8 cellular contexts compared by ENCODE assay signal in the genomic region with DNA sequence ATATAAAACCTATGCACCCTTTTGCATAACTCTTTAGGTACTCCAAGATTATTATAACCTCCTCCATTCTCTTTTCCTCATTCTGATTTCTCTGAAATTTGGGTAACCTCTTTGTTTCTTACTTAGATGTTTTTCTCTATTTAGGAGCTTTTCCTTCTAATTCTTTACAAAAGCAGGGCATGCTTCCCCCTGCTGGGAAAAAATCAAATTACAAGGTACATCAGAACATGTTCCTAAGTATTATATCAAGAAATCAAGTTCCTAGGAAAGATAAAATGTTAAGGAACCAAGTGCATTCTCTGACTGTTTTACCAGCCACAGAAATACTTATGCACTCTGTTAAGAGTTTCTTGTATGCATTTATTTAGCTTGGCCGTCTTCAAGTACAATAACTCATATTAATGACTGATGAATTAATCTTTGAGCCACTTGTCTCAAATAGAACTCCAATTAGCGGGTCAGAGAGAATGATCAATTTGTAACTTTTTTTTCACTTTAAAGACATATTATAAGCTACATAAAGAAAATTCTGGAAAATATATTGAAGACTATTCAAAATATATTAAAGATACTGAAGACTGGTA. TPM values are rescaled to one million over a fixed set of nuclear protein-coding genes. Genes with fewer than 3 reads are reported as not detected.
DNase-seq lines count a peak whose midpoint lies in the region; ATAC-seq, FAIRE-seq and TF ChIP-seq lines count a peak whose summit lies in the region.

No MANE protein-coding gene starts in this region.

- peak; percentile 36 for DNase-seq in MM.1S
- no peak for DNase-seq in GM12878 (ENCODE audit: low read depth, low spot score)
- peak; percentile 43 for DNase-seq in mesenchymal stem cell
- DNase-seq in T-helper 9 cell = no peak
- DNase-seq in NCI-H187 treated with DMSO at 0.1 percent for 48 hours (lab: John Stamatoyannopoulos, UW) = no peak
- DNase-seq in activated CD8-positive, alpha-beta memory T cell treated with anti-CD3 and anti-CD28 coated beads, Interleukin-2, amount 50 U/mL, for 4 hours = no peak

- no peak overlapping the region for H3K27ac ChIP-seq in DOHH2 (ENCODE audit: low read depth, low read length)
- H3K27ac ChIP-seq in MM.1S (ENCODE audit: low read length) = no peak overlapping the region
- H3K27ac ChIP-seq in GM12878 (ENCODE audit: control insufficient read depth, insufficient read depth) = no peak overlapping the region
- no peak overlapping the region for H3K27ac ChIP-seq in mesenchymal stem cell (ENCODE audit: low read length, poor library complexity, severe bottlenecking)

- H3K9me2 ChIP-seq in DOHH2 (replicated peaks; ENCODE audit: control insufficient read depth, low read length) (no peaks in the 10 kb centered on the region), MM.1S (replicated peaks; ENCODE audit: insufficient read depth, low read length) (no peaks in the 10 kb centered on the region)

- no peak overlapping the region for H3K4ac ChIP-seq in mesenchymal stem cell (ENCODE audit: low read depth in 1 of 2, low read length in 2 of 2)

- 7% methylated on average over 2 of the region's 2 CpGs for WGBS in GM12878 (ENCODE audit: insufficient coverage, insufficient replicate concordance, low lambda C conversion rate, missing lambda C conversion rate)
- WGBS in mesenchymal stem cell = no CpG with 5 or more reads among the region's 2 CpGs

- no peaks in the 10 kb centered on the region for H3K27me3 ChIP-seq in DOHH2 (ENCODE audit: control insufficient read depth, low read length)
- H3K27me3 ChIP-seq in MM.1S (replicated peaks; ENCODE audit: insufficient read depth, low read length) = no peaks in the 10 kb centered on the region
- peaks cover 0 to 3% of the 10 kb centered on the region in 2 experiments; a peak in 1 of 4 replicates for H3K27me3 ChIP-seq in GM12878 (replicated peaks in 1 of 2; ENCODE audit: control insufficient read depth in 2 of 2, insufficient read depth in 2 of 2, low read length in 1 of 2)
- H3K27me3 ChIP-seq in mesenchymal stem cell (ENCODE audit: control insufficient read depth in 1 of 2, insufficient read depth in 1 of 2, low read length in 2 of 2) = peaks cover 17% of the 10 kb centered on the region in 2 experiments

- H3K9ac ChIP-seq in MM.1S (ENCODE audit: low read length) (no peak overlapping the region), GM12878 (ENCODE audit: control insufficient read depth, insufficient read depth, low read length) (no peak overlapping the region), mesenchymal stem cell (ENCODE audit: low read length) (no peak overlapping the region)

- POLR2A ChIA-PET in GM12878 (lab: Charles Lee) = no interaction called here

- no peak for ATAC-seq in GM12878
- ATAC-seq in HG02852 (IDR thresholded peaks at IDR 0.05; ENCODE audit: unreplicated experiment) = no peak

- no peak overlapping the region for H2AK5ac ChIP-seq in mesenchymal stem cell (ENCODE audit: low read length, severe bottlenecking)

- in situ Hi-C loops in GM12878 (cut with MboI) = no loop called here

- H2BK15ac ChIP-seq in mesenchymal stem cell (ENCODE audit: low read depth, poor library complexity, severe bottlenecking) = no peak overlapping the region

- intact Hi-C loops in GM12878 (cut with micrococcal nuclease; ENCODE audit: unreplicated experiment) = loop anchor here (10.0 kb wide), 1 partner anchor 501 kb away; no protein-coding TSS in a partner anchor

- no peaks in the 10 kb centered on the region for H3K9me3 ChIP-seq in DOHH2 (ENCODE audit: control insufficient read depth, insufficient read depth, low read length)
- no peaks in the 10 kb centered on the region for H3K9me3 ChIP-seq in MM.1S (replicated peaks; ENCODE audit: insufficient read depth, low read length)
- no peaks in the 10 kb centered on the region for H3K9me3 ChIP-seq in GM12878 (replicated peaks; ENCODE audit: control insufficient read depth, insufficient read depth, low read length)
- H3K9me3 ChIP-seq in mesenchymal stem cell (ENCODE audit: control insufficient read depth, low read length) = no peaks in the 10 kb centered on the region

- CTCF ChIA-PET in GM12878 (lab: Yijun Ruan, JAX) = interaction anchor here (0.8 to 2.6 kb wide), 16 partner anchors 9 to 990 kb away, joined by 3 to 16 read pairs (median 5); no protein-coding TSS in a partner anchor

- H3K4me2 ChIP-seq in DOHH2 (ENCODE audit: low read length) = no peak overlapping the region
- H3K4me2 ChIP-seq in MM.1S (ENCODE audit: low read depth, low read length) = no peak overlapping the region; the same call in 1 of the 2 replicates
- no peak overlapping the region for H3K4me2 ChIP-seq in GM12878 (ENCODE audit: control insufficient read depth, insufficient read depth)
- H3K4me2 ChIP-seq in mesenchymal stem cell (ENCODE audit: low read length, poor library complexity, severe bottlenecking) = no peak overlapping the region

- no peak overlapping the region for H2BK120ac ChIP-seq in mesenchymal stem cell (ENCODE audit: low read depth, low read length)

- no peak for TF ChIP-seq EP300 in GM12878 (IDR thresholded peaks at IDR 0.05; ENCODE audit: borderline replicate concordance in 1 of 2, control insufficient read depth in 1 of 2, low read depth in 2 of 2, low read length in 2 of 2)

- TF ChIP-seq RAD21 in GM12878 (IDR thresholded peaks at IDR 0.05; ENCODE audit: insufficient read depth, low read depth, low read length) = peak; percentile 46

- H3K36me3 ChIP-seq in DOHH2 (ENCODE audit: control insufficient read depth, low read length) (no peaks in the 10 kb centered on the region), MM.1S (replicated peaks; ENCODE audit: insufficient read depth, low read length) (no peaks in the 10 kb centered on the region), GM12878 (ENCODE audit: control insufficient read depth in 2 of 2, insufficient read depth in 2 of 2, low read length in 1 of 2) (no peaks in the 10 kb centered on the region), mesenchymal stem cell (ENCODE audit: control insufficient read depth in 1 of 2, insufficient read depth in 2 of 2, low read depth in 1 of 2, low read length in 2 of 2) (no peaks in the 10 kb centered on the region)

- H3K79me1 ChIP-seq in mesenchymal stem cell (replicated peaks; ENCODE audit: low read length, poor library complexity, severe bottlenecking) = no peaks in the 10 kb centered on the region

- H3K79me2 ChIP-seq in DOHH2 (ENCODE audit: control insufficient read depth, low read length) (no peaks in the 10 kb centered on the region), MM.1S (ENCODE audit: low read length) (no peaks in the 10 kb centered on the region), GM12878 (ENCODE audit: control insufficient read depth, insufficient read depth, low read length) (no peaks in the 10 kb centered on the region)

- peak; percentile 70 for FAIRE-seq in GM12878 (lab: Jason Lieb, UNC)

- H3K23ac ChIP-seq in mesenchymal stem cell (ENCODE audit: low read length in 2 of 2) = no peak overlapping the region

- H4K20me1 ChIP-seq in DOHH2 (ENCODE audit: control insufficient read depth, insufficient read depth, low read depth, low read length) = no peaks in the 10 kb centered on the region
- no peaks in the 10 kb centered on the region for H4K20me1 ChIP-seq in MM.1S (ENCODE audit: insufficient read depth, low read length)
- no peaks in the 10 kb centered on the region for H4K20me1 ChIP-seq in GM12878 (ENCODE audit: control insufficient read depth, insufficient read depth)

- BruUV-seq in GM12878 (replicated peaks; lab: Mats Ljungman, UMichigan) = no TSS peak

- no peak overlapping the region for H3K4me3 ChIP-seq in DOHH2 (ENCODE audit: low read length)
- H3K4me3 ChIP-seq in MM.1S (ENCODE audit: low read length) = no peak overlapping the region
- no peak overlapping the region for H3K4me3 ChIP-seq in GM12878
- H3K4me3 ChIP-seq in mesenchymal stem cell (ENCODE audit: insufficient read depth in 1 of 2, low read depth in 1 of 2, low read length in 2 of 2) = no peak overlapping the region

- H3K18ac ChIP-seq in mesenchymal stem cell (ENCODE audit: low read depth in 1 of 2, low read length in 2 of 2) = no peak overlapping the region

- no peaks in the 10 kb centered on the region for H3F3A ChIP-seq in DOHH2 (ENCODE audit: control insufficient read depth, insufficient read depth)
- H3F3A ChIP-seq in MM.1S (ENCODE audit: insufficient read depth, low read length) = no peaks in the 10 kb centered on the region

- no peak overlapping the region for H4K8ac ChIP-seq in mesenchymal stem cell (ENCODE audit: low read length)

- RAD21 ChIA-PET in GM12878 (lab: Charles Lee; ENCODE audit: unreplicated experiment) = interaction anchor here (1.0 to 1.7 kb wide), 3 partner anchors 16 to 988 kb away, joined by 3 to 11 read pairs (median 8); no protein-coding TSS in a partner anchor

- H2AFZ ChIP-seq in MM.1S (ENCODE audit: low read length) = no peak overlapping the region
- H2AFZ ChIP-seq in GM12878 (ENCODE audit: control insufficient read depth, low read depth, low read length) = no peak overlapping the region
- H2AFZ ChIP-seq in mesenchymal stem cell (ENCODE audit: low read depth, low read length) = no peak overlapping the region

- H3K14ac ChIP-seq in mesenchymal stem cell (ENCODE audit: low read length in 2 of 2) = no peak overlapping the region

- H4K91ac ChIP-seq in mesenchymal stem cell (ENCODE audit: low read length) = no peak overlapping the region

- peak; percentile 77 for TF ChIP-seq CTCF in DOHH2 (IDR thresholded peaks at IDR 0.05; ENCODE audit: low read depth, low read length, poor library complexity, severe bottlenecking)
- TF ChIP-seq CTCF in MM.1S (IDR thresholded peaks at IDR 0.05; ENCODE audit: low read length) = peak; percentile 70
- TF ChIP-seq CTCF in GM12878 (IDR thresholded peaks at IDR 0.05 in 2 of 3, conservative IDR thresholded peaks at IDR 0.05 in 1 of 3; ENCODE audit: control insufficient read depth in 2 of 3, extremely low read depth in 1 of 3, insufficient read depth in 1 of 3, low read depth in 3 of 3, low read length in 3 of 3) = peak; percentile 48 to 53 (median 50); a peak in 4 of 6 replicates

- SMC1A ChIA-PET in GM12878 (lab: Charles Lee; ENCODE audit: uncharacterized antibody, unreplicated experiment) = interaction anchor here (0.7 to 2.2 kb wide), 10 partner anchors 9 to 991 kb away, joined by 3 to 6 read pairs (median 4); no protein-coding TSS in a partner anchor

- H2BK5ac ChIP-seq in mesenchymal stem cell (ENCODE audit: low read depth, low read length, poor library complexity, severe bottlenecking) = no peak overlapping the region

- H2BK12ac ChIP-seq in mesenchymal stem cell (ENCODE audit: low read length in 2 of 2) = no peak overlapping the region

- TF ChIP-seq POLR2A in GM12878 (IDR thresholded peaks at IDR 0.05; ENCODE audit: low read depth, low read length) = no peak

- peaks cover 7% of the 10 kb centered on the region for H3K4me1 ChIP-seq in DOHH2 (ENCODE audit: control insufficient read depth, low read length)
- peaks cover 10% of the 10 kb centered on the region; the same call in 1 of the 2 replicates for H3K4me1 ChIP-seq in MM.1S (ENCODE audit: low read length)
- H3K4me1 ChIP-seq in GM12878 (ENCODE audit: control insufficient read depth, insufficient read depth, low read length) = no peaks in the 10 kb centered on the region
- H3K4me1 ChIP-seq in mesenchymal stem cell (ENCODE audit: control insufficient read depth, insufficient read depth, low read depth, low read length) = peaks cover 10% of the 10 kb centered on the region

RNA-seq across cellular contexts. Expression of gene KHDRBS2, which starts 2.1 kb away (rescaled TPM):
- total RNA-seq in GM12878 (2013; cell fraction: nucleolus; rRNA removed) = 0.21 and 0.27 TPM in 2 replicates
- total RNA-seq in GM12878 (2014; rRNA removed) (0.11 TPM in 1 of 2 replicates, not detected in the other), GM12878 (2014; rRNA removed; fragmentation: Illumina TruSeq; extraction: Trizol) (not detected in 2 replicates), GM12878 (2021) (not detected in 2 replicates)
- polyA plus RNA-seq in GM12878 (2011; ENCODE audit: low read depth) = not detected
- polyA plus RNA-seq in GM12878 (2011; rRNA removed) (0.56 and 0.85 TPM in 2 replicates), GM12878 (2014; fragmentation: Illumina TruSeq; extraction: Trizol) (not detected in 2 replicates), GM12878 (2014; fragmentation: Nextera tagmentation; extraction: Ambion mirVana) (not detected), GM12878 (2014; rRNA removed) (not detected in 2 replicates), GM12878 (2016; fragmentation: Nextera tagmentation; extraction: Ambion mirVana) (not detected)
- 0.64 and 0.78 TPM in 2 replicates for polyA plus RNA-seq in GM12878 (2011; cell fraction: cytosol; rRNA removed)
- polyA plus RNA-seq in GM12878 (2011; cell fraction: nucleus; rRNA removed) = 1.2 and 1.4 TPM in 2 replicates
- polyA plus RNA-seq in GM12878 (2012) = not detected in 2 replicates
- 0.95 and 1.4 TPM in 2 replicates for polyA minus RNA-seq in GM12878 (2011; rRNA and poly(A)+ RNA removed)
- polyA minus RNA-seq in GM12878 (2011; cell fraction: cytosol; rRNA and poly(A)+ RNA removed) = not detected in 2 replicates
- 7.0 and 11.2 TPM in 2 replicates for polyA minus RNA-seq in GM12878 (2011; cell fraction: nucleus; rRNA and poly(A)+ RNA removed)
- polyA plus RNA-seq in mesenchymal stem cell (2013, experiment 1 of 2) = not detected
- polyA plus RNA-seq in mesenchymal stem cell (2013, experiment 2 of 2) = 0.01 TPM

Comparison
In these comparisons a context has a peak if more than half of its experiments do, and no peak if none do; other contexts are left out.
1. DNase-seq: peak in MM.1S (single experiment) and mesenchymal stem cell (single experiment); none in GM12878 (single experiment), T-helper 9 cell (single experiment), NCI-H187 treated with DMSO at 0.1 percent for 48 hours (single experiment) and activated CD8-positive, alpha-beta memory T cell treated with anti-CD3 and anti-CD28 coated beads, Interleukin-2, amount 50 U/mL, for 4 hours (single experiment).
2. Peak in every context shown above with its lines, with median percentiles within 50 percentile points of each other: CTCF ChIP-seq.